Comparison of ENCODE assay signal across 20 cellular contexts in the genomic region with DNA sequence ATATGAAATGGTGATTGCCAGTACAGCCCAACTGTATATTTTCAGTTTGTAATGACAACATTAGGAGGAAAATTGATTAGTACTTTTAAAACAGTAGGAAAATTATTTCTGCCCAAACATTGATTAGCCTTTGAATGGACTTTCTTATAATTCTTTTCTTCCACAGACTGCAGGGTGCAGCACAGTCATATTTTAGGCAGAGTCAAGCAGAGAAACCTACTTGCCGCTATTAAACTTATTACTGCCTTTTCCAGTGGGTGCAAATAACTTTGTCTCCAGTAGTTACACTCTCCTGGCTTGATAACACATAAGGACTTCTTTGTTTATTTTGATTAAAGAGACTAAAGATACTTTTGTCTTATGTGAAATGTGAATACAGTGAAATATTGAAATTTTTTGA.
DNase-seq lines count a peak whose midpoint lies in the region; ATAC-seq and TF ChIP-seq lines count a peak whose summit lies in the region.
"Had no signal": no experiment of that assay in that cellular context is flagged by ENCODE, and none has a peak within 500 bp of the region (broad histone marks: within the 10 kb centered on the region; RNA-seq: fewer than 3 reads in every experiment).

No MANE protein-coding gene starts in this region.

- H3K9ac ChIP-seq in Loucy (ENCODE audit: low read depth, low read length, poor library complexity, severe bottlenecking) (no peak overlapping the region), neural progenitor cell (no peak overlapping the region)

- H3K9me2 ChIP-seq in Loucy (replicated peaks; ENCODE audit: low read depth, low read length): no peaks in the 10 kb centered on the region

- no peaks in the 10 kb centered on the region for H3K27me3 ChIP-seq in left ventricle myocardium inferior (ENCODE audit: low read depth)
- H3K27me3 ChIP-seq in Loucy (ENCODE audit: insufficient read depth, low read length, poor library complexity, severe bottlenecking): no peaks in the 10 kb centered on the region
- no peaks in the 10 kb centered on the region for H3K27me3 ChIP-seq in neural progenitor cell

- H3F3A ChIP-seq in Loucy (ENCODE audit: low read depth): peaks cover 5% of the 10 kb centered on the region; the same call in 1 of the 2 replicates
- no peaks in the 10 kb centered on the region for H3F3A ChIP-seq in neural progenitor cell (ENCODE audit: low read depth)

- H3K4me3 ChIP-seq in left ventricle myocardium inferior (no peak overlapping the region), Loucy (ENCODE audit: low read length, poor library complexity, severe bottlenecking) (no peak overlapping the region), neural progenitor cell (no peak overlapping the region)
- H3K4me3 ChIP-seq: A549 had no signal

- H3K27ac ChIP-seq in left ventricle myocardium inferior (replicated peaks) (no peak overlapping the region), neural progenitor cell (no peak overlapping the region)
- H3K27ac ChIP-seq: A549 had no signal

- DNase-seq in left ventricle myocardium inferior: no peak
- no peak for DNase-seq in left cardiac atrium
- peak; percentile 14 for DNase-seq in inferior parietal cortex (ENCODE audit: extremely low spot score)
- DNase-seq in DMS53 treated with DMSO at 0.1 percent for 48 hours (lab: John Stamatoyannopoulos, UW; ENCODE audit: unreplicated experiment): no peak
- no peak for DNase-seq in neural progenitor cell (ENCODE audit: low spot score)
- no peak for DNase-seq in stimulated activated effector memory CD8-positive, alpha-beta T cell treated with anti-CD3 and anti-CD28 coated beads, Interleukin-12 subunit alpha, Interleukin-12 subunit beta, amount 100 ng/mL, for 72 hours (ENCODE audit: low spot score in 2 of 2)
- DNase-seq: DMS 273 treated with DMSO at 0.1 percent for 48 hours, DND-41, KBM-7, NCI-H1092 treated with DMSO at 0.1 percent for 48 hours, NCI-H1436 treated with DMSO at 0.1 percent for 48 hours, NCI-H1930, NCI-H2227 treated with DMSO at 0.1 percent for 48 hours, NCI-H510A treated with DMSO at 0.1 percent for 48 hours, NCI-H774, SHP77 had no signal

- H3K36me3 ChIP-seq in left ventricle myocardium inferior (no peaks in the 10 kb centered on the region), Loucy (ENCODE audit: insufficient read depth, low read length) (no peaks in the 10 kb centered on the region), neural progenitor cell (no peaks in the 10 kb centered on the region)

- H3K9me3 ChIP-seq in left ventricle myocardium inferior (replicated peaks) (peaks cover 11% of the 10 kb centered on the region), Loucy (ENCODE audit: insufficient read depth, low read depth, low read length) (no peaks in the 10 kb centered on the region), neural progenitor cell (ENCODE audit: low read depth) (no peaks in the 10 kb centered on the region)
- H3K9me3 ChIP-seq: A549 had no signal

- intact Hi-C loops in left ventricle myocardium inferior (cut with micrococcal nuclease): no loop called here
- intact Hi-C loops in left cardiac atrium (cut with DNase I): no loop called here

- no peak for ATAC-seq in left cardiac atrium
- ATAC-seq in stimulated activated effector memory CD8-positive, alpha-beta T cell treated with anti-CD3 and anti-CD28 coated beads, Interleukin-12 subunit alpha, Interleukin-12 subunit beta, amount 100 ng/mL, for 72 hours: no peak
- ATAC-seq: A549, HCT116 had no signal

- H3K9me3 Mint-ChIP-seq in neural progenitor cell: peaks cover 6% of the 10 kb centered on the region
- peaks cover 5% of the 10 kb centered on the region for H3K9me3 Mint-ChIP-seq in stimulated activated effector memory CD8-positive, alpha-beta T cell treated with anti-CD3 and anti-CD28 coated beads, Interleukin-12 subunit alpha, Interleukin-12 subunit beta, amount 100 ng/mL, for 72 hours

- no peak overlapping the region for H3K27ac Mint-ChIP-seq in neural progenitor cell
- H3K27ac Mint-ChIP-seq in stimulated activated effector memory CD8-positive, alpha-beta T cell treated with anti-CD3 and anti-CD28 coated beads, Interleukin-12 subunit alpha, Interleukin-12 subunit beta, amount 100 ng/mL, for 72 hours: no peak overlapping the region
- H3K27ac Mint-ChIP-seq: B cell had no signal

- H3K4me2 ChIP-seq in Loucy (ENCODE audit: low read depth, low read length, poor library complexity, severe bottlenecking) (no peak overlapping the region), neural progenitor cell (no peak overlapping the region)
- H3K4me2 ChIP-seq: A549 had no signal

- TF ChIP-seq CTCF in left ventricle myocardium inferior (IDR thresholded peaks at IDR 0.05; ENCODE audit: borderline replicate concordance) (peak; percentile 15), Loucy (conservative IDR thresholded peaks at IDR 0.05; ENCODE audit: low read length) (peak; percentile 31), neural progenitor cell (IDR thresholded peaks at IDR 0.05) (no peak)

- H3K36me3 Mint-ChIP-seq in neural progenitor cell: no peaks in the 10 kb centered on the region
- H3K36me3 Mint-ChIP-seq in stimulated activated effector memory CD8-positive, alpha-beta T cell treated with anti-CD3 and anti-CD28 coated beads, Interleukin-12 subunit alpha, Interleukin-12 subunit beta, amount 100 ng/mL, for 72 hours: no peaks in the 10 kb centered on the region

- H4K20me1 ChIP-seq in Loucy (ENCODE audit: insufficient read depth, low read length, poor library complexity, severe bottlenecking) (no peaks in the 10 kb centered on the region), neural progenitor cell (ENCODE audit: low read depth) (no peaks in the 10 kb centered on the region)

- H3K4me1 ChIP-seq in left ventricle myocardium inferior: peaks cover 24% of the 10 kb centered on the region
- peaks cover 29% of the 10 kb centered on the region for H3K4me1 ChIP-seq in Loucy (ENCODE audit: insufficient read depth, low read length, poor library complexity, severe bottlenecking)
- H3K4me1 ChIP-seq in neural progenitor cell: no peaks in the 10 kb centered on the region
- H3K4me1 ChIP-seq: A549 had no signal

- H3K79me2 ChIP-seq in Loucy (ENCODE audit: insufficient read depth, low read length) (no peaks in the 10 kb centered on the region), neural progenitor cell (ENCODE audit: low read depth) (peaks cover 9% of the 10 kb centered on the region)

- H3K4me1 Mint-ChIP-seq in neural progenitor cell: peaks cover 11% of the 10 kb centered on the region
- peaks cover 12% of the 10 kb centered on the region for H3K4me1 Mint-ChIP-seq in stimulated activated effector memory CD8-positive, alpha-beta T cell treated with anti-CD3 and anti-CD28 coated beads, Interleukin-12 subunit alpha, Interleukin-12 subunit beta, amount 100 ng/mL, for 72 hours

- H3K27me3 Mint-ChIP-seq in neural progenitor cell (ENCODE audit: insufficient read depth, low read depth): no peaks in the 10 kb centered on the region
- H3K27me3 Mint-ChIP-seq: B cell had no signal

- H2AFZ ChIP-seq in Loucy (ENCODE audit: low read length) (no peak overlapping the region), neural progenitor cell (replicated peaks) (no peak overlapping the region)

- H3K4me3 Mint-ChIP-seq in neural progenitor cell: no peak overlapping the region
- no peak overlapping the region for H3K4me3 Mint-ChIP-seq in stimulated activated effector memory CD8-positive, alpha-beta T cell treated with anti-CD3 and anti-CD28 coated beads, Interleukin-12 subunit alpha, Interleukin-12 subunit beta, amount 100 ng/mL, for 72 hours
- H3K4me3 Mint-ChIP-seq: B cell had no signal
